Comparison of ENCODE assay signal across 8 cellular contexts in genomic region chr7:127347567-127348246, GRCh38. TPM values are rescaled to one million over a fixed set of nuclear protein-coding genes. Genes with fewer than 3 reads are reported as not detected.
DNase-seq lines count a peak whose midpoint lies in the region; ATAC-seq and TF ChIP-seq lines count a peak whose summit lies in the region.

No MANE protein-coding gene starts in this region.

- peak overlapping the region; percentile 16 for H3K4me2 ChIP-seq in Loucy (ENCODE audit: low read depth, low read length, poor library complexity, severe bottlenecking)

- 5% methylated on average over 79 of the region's 79 CpGs for WGBS in right cardiac atrium

- peak; percentile 98 for ATAC-seq in GM21825 (IDR thresholded peaks at IDR 0.05; ENCODE audit: unreplicated experiment)
- ATAC-seq in right cardiac atrium = peak; percentile 98
- peak; percentile 62 to 89 for ATAC-seq in gastrocnemius medialis

- peak overlapping the region; percentile 40 for H3K4me3 ChIP-seq in Loucy (ENCODE audit: low read length, poor library complexity, severe bottlenecking)
- H3K4me3 ChIP-seq in right cardiac atrium (ENCODE audit: low read length) = peak overlapping the region; percentile 30
- H3K4me3 ChIP-seq in gastrocnemius medialis = peak overlapping the region; percentile 22 to 44 (median 33)

- intact Hi-C loops in right cardiac atrium (cut with DNase I) = no loop called here
- intact Hi-C loops in gastrocnemius medialis (cut with DNase I; ENCODE audit: low total_unique reads) = loop anchor here (10.0 kb wide), 1 partner anchor 167 kb away; no protein-coding TSS in a partner anchor

- H3K9me2 ChIP-seq in Loucy (replicated peaks; ENCODE audit: low read depth, low read length) = no peaks in the 10 kb centered on the region

- H3K27ac ChIP-seq in right cardiac atrium (ENCODE audit: low read length) = no peak overlapping the region
- no peak overlapping the region for H3K27ac ChIP-seq in gastrocnemius medialis

- no peak overlapping the region for H2AFZ ChIP-seq in Loucy (ENCODE audit: low read length)

- H3K36me3 ChIP-seq in Loucy (ENCODE audit: insufficient read depth, low read length) = no peaks in the 10 kb centered on the region
- no peaks in the 10 kb centered on the region for H3K36me3 ChIP-seq in gastrocnemius medialis

- H4K20me1 ChIP-seq in Loucy (ENCODE audit: insufficient read depth, low read length, poor library complexity, severe bottlenecking) = no peaks in the 10 kb centered on the region

- H3K27me3 ChIP-seq in Loucy (ENCODE audit: insufficient read depth, low read length, poor library complexity, severe bottlenecking) (no peaks in the 10 kb centered on the region), right cardiac atrium (ENCODE audit: control insufficient read depth, insufficient read depth) (no peaks in the 10 kb centered on the region), gastrocnemius medialis (no peaks in the 10 kb centered on the region)

- no peaks in the 10 kb centered on the region for H3F3A ChIP-seq in Loucy (ENCODE audit: low read depth)

- no peak overlapping the region for H3K9ac ChIP-seq in Loucy (ENCODE audit: low read depth, low read length, poor library complexity, severe bottlenecking)

- DNase-seq in Daoy (ENCODE audit: low read depth) (peak; percentile 44), T follicular helper cell (ENCODE audit: low read depth) (peak; percentile 50), amygdala (lab: John Stamatoyannopoulos, UW) (peak in 33 of 56 donors; percentile 4 to 68 (median 18)), right cardiac atrium (peak; percentile 64 to 88 (median 87)), gastrocnemius medialis (peak; percentile 6 to 46), NCI-H1436 treated with DMSO at 0.1 percent for 48 hours (lab: John Stamatoyannopoulos, UW) (no peak)

- in situ Hi-C loops in gastrocnemius medialis (cut with MboI; ENCODE audit: low sequenced_read_pairs in 4 of 4) = no loop called here

- TF ChIP-seq CTCF in Loucy (conservative IDR thresholded peaks at IDR 0.05; ENCODE audit: low read length) = peak; percentile 28; the same call in 1 of the 2 replicates
- TF ChIP-seq CTCF in gastrocnemius medialis (IDR thresholded peaks at IDR 0.05 in 4 of 5, conservative IDR thresholded peaks at IDR 0.05 in 1 of 5) = peak in 3 of 5 experiments; percentile 40 to 63 (median 47)

- H3K4me1 ChIP-seq in Loucy (ENCODE audit: insufficient read depth, low read length, poor library complexity, severe bottlenecking) = no peaks in the 10 kb centered on the region
- H3K4me1 ChIP-seq in right cardiac atrium (ENCODE audit: control insufficient read depth, insufficient read depth, low read length) = no peaks in the 10 kb centered on the region
- no peaks in the 10 kb centered on the region for H3K4me1 ChIP-seq in gastrocnemius medialis

- H3K79me2 ChIP-seq in Loucy (ENCODE audit: insufficient read depth, low read length) = no peaks in the 10 kb centered on the region

- no peak for TF ChIP-seq POLR2A in gastrocnemius medialis (IDR thresholded peaks at IDR 0.05)

- H3K9me3 ChIP-seq in Loucy (ENCODE audit: insufficient read depth, low read depth, low read length) = no peaks in the 10 kb centered on the region
- H3K9me3 ChIP-seq in right cardiac atrium (ENCODE audit: control insufficient read depth, low read length) = no peaks in the 10 kb centered on the region
- no peaks in the 10 kb centered on the region for H3K9me3 ChIP-seq in gastrocnemius medialis

RNA-seq across cellular contexts. Expression of gene ZNF800, which starts 44.8 kb away (rescaled TPM):
- total RNA-seq in Daoy (2014; rRNA removed; shearing (Covaris generic)) = 17.2 and 22.3 TPM in 2 replicates
- total RNA-seq in right cardiac atrium (10 to 100 TPM; 24.3 to 29.3 (median 26.8) TPM), gastrocnemius medialis (10 to 100 TPM; 22.1 to 41.3 (median 30.1) TPM)
- polyA plus RNA-seq in right cardiac atrium = 5.9 TPM
